Comparison of ENCODE assay signal across 1 cellular context in genomic region chr2:85747441-85747840, GRCh38.
TF ChIP-seq lines count a peak whose summit lies in the region.

No MANE protein-coding gene starts in this region.

TF ChIP-seq in IMR-90, 13 proteins besides CTCF, POLR2A, EP300 and RAD21:
- no peak for TF ChIP-seq MXI1 (IDR thresholded peaks at IDR 0.05; ENCODE audit: borderline replicate concordance, low read depth, low read length)
- TF ChIP-seq USF2 (IDR thresholded peaks at IDR 0.05; ENCODE audit: low read depth, low read length) = no peak
- no peak for TF ChIP-seq NFE2L2 (IDR thresholded peaks at IDR 0.05; ENCODE audit: low read depth, low read length)
- no peak for TF ChIP-seq ELK1 (IDR thresholded peaks at IDR 0.05; ENCODE audit: borderline replicate concordance, low read depth, low read length)
- TF ChIP-seq CHD1 (IDR thresholded peaks at IDR 0.05; ENCODE audit: low read depth, low read length) = no peak
- no peak for TF ChIP-seq MAZ (IDR thresholded peaks at IDR 0.05; ENCODE audit: borderline replicate concordance, low read depth, low read length)
- TF ChIP-seq RCOR1 (IDR thresholded peaks at IDR 0.05; ENCODE audit: insufficient replicate concordance, low read length) = no peak
TF ChIP-seq in IMR-90: peak in this region for 0.
